15 cellular contexts compared by ENCODE assay signal in the genomic region with DNA sequence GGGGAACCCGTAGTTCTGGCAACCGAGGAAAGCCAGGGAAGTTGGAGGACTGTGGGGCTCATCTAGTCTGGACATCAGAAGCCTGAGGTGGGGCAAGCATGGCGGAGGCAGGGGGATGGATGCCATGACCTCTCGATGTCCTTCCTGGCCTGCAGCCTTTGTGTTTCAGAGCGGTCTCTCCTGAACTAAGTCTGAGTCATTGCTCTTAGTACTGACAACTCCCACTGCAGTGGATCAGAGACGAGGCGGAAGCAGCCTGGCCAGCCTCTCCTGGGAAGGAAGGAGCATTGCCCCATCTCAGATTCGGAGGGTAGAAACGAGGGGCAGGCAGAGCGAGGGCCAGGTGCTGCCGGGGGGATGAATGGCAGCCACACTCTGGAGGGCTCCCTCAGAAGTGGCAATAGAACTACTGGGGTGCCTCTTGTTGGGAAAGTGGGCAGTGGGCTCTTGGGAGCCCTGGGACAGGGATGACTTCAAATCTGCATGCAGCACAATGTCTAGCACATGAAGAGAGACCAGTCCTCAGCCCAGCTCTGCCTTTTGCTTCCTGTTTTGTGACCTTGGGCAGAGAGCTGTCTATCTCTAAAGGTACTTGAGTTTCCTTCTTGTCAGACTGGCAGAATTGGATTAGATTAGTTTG. TPM values are rescaled to one million over a fixed set of nuclear protein-coding genes. Genes with fewer than 3 reads are reported as not detected.
A peak's percentile ranks its signal among the peaks of the same experiment; 100 is the strongest.
DNase-seq lines count a peak whose midpoint lies in the region; ATAC-seq and TF ChIP-seq lines count a peak whose summit lies in the region.
"Had no signal": no experiment of that assay in that cellular context is flagged by ENCODE, and none has a peak within 500 bp of the region (broad histone marks: within the 10 kb centered on the region; RNA-seq: fewer than 3 reads in every experiment).

No MANE protein-coding gene starts in this region.

- H2AK5ac ChIP-seq in IMR-90 (ENCODE audit: low read depth, low read length) = no peak overlapping the region

- H3K27me3 ChIP-seq in IMR-90 (ENCODE audit: control insufficient read depth, insufficient read depth, low read length) = peaks cover 30% of the 10 kb centered on the region

- CTCF ChIA-PET in IMR-90 (lab: Yijun Ruan, JAX) = no interaction called here
- CTCF ChIA-PET in activated CD4-positive, alpha-beta T cell treated with anti-CD3 and anti-CD28 coated beads, Interleukin-2, amount 10 ng/mL, durations not matched to agents 7 days and 5 days (lab: Charles Lee) = interaction anchor here (0.8 kb wide), 1 partner anchor 22 kb away, joined by 4 read pairs; no protein-coding TSS in a partner anchor

- no peak overlapping the region for H3K23ac ChIP-seq in IMR-90 (ENCODE audit: low read depth, low read length)

- H3K4me3 ChIP-seq in IMR-90 (ENCODE audit: insufficient read depth, low read depth, low read length) = no peak overlapping the region
- H3K4me3 ChIP-seq in fibroblast of the aortic adventitia (ENCODE audit: low read depth, low read length) = no peak overlapping the region
- H3K4me3 ChIP-seq: hepatocyte, pancreas had no signal

- H3K56ac ChIP-seq in IMR-90 (ENCODE audit: extremely low read depth, insufficient read depth, low read length) = no peak overlapping the region

- no peak overlapping the region for H3K4me3 Mint-ChIP-seq in activated CD4-positive, alpha-beta T cell treated with anti-CD3 and anti-CD28 coated beads, Interleukin-2, amount 10 ng/mL, durations not matched to agents 7 days and 5 days
- H3K4me3 Mint-ChIP-seq: activated naive CD8-positive, alpha-beta T cell treated with anti-CD3 and anti-CD28 coated beads for 36 hours; T-cell had no signal

- in situ Hi-C loops in IMR-90 (cut with MboI; ENCODE audit: low sequenced_read_pairs) = no loop called here

- H3K27me3 Mint-ChIP-seq in activated CD4-positive, alpha-beta T cell treated with anti-CD3 and anti-CD28 coated beads, Interleukin-2, amount 10 ng/mL, durations not matched to agents 7 days and 5 days = peaks cover 34% of the 10 kb centered on the region

- whole genome bisulfite sequencing in IMR-90 (ENCODE audit: extremely low coverage in 2 of 2, insufficient read length in 1 of 2), 2 experiments = 61% methylated on average over 4 of the region's 11 CpGs; no CpG with 5 or more reads in 1 of the 2 experiments

- intact Hi-C loops in IMR-90 (cut with micrococcal nuclease) = no loop called here

- peaks cover 14% of the 10 kb centered on the region for H3K4me1 Mint-ChIP-seq in activated CD4-positive, alpha-beta T cell treated with anti-CD3 and anti-CD28 coated beads, Interleukin-2, amount 10 ng/mL, durations not matched to agents 7 days and 5 days

- no TSS peak for BruUV-seq in IMR-90 (replicated peaks; lab: Mats Ljungman, UMichigan)

- H3K9me3 ChIP-seq in IMR-90 (ENCODE audit: control insufficient read depth, insufficient read depth, low read length) = no peaks in the 10 kb centered on the region
- H3K9me3 ChIP-seq: pancreas had no signal

- no peak overlapping the region for H2BK15ac ChIP-seq in IMR-90 (ENCODE audit: low read depth, low read length)

- no peak overlapping the region for H3K4me2 ChIP-seq in IMR-90 (ENCODE audit: low read depth, low read length)
- H3K4me2 ChIP-seq: hepatocyte had no signal

- H4K91ac ChIP-seq in IMR-90 (ENCODE audit: insufficient read depth, low read depth, low read length) = no peak overlapping the region

- H2BK5ac ChIP-seq in IMR-90 (ENCODE audit: low read depth, low read length, poor library complexity, severe bottlenecking) = no peak overlapping the region

- TF ChIP-seq CTCF in IMR-90 (conservative IDR thresholded peaks at IDR 0.05; ENCODE audit: low read depth, low read length) (no peak), fibroblast of the aortic adventitia (IDR thresholded peaks at IDR 0.05; ENCODE audit: insufficient read depth, low read length) (no peak)

- no peak overlapping the region for H2BK120ac ChIP-seq in IMR-90 (ENCODE audit: low read depth, low read length)

- H3K4ac ChIP-seq in IMR-90 (ENCODE audit: low read depth, low read length) = no peak overlapping the region

- H3K14ac ChIP-seq in IMR-90 (replicated peaks; ENCODE audit: low read depth, low read length) = no peak overlapping the region

- ATAC-seq in IMR-90 (ENCODE audit: low read depth) = no peak
- ATAC-seq: T-cell had no signal

- H3K9me1 ChIP-seq in IMR-90 (ENCODE audit: insufficient read depth, low read length) = no peaks in the 10 kb centered on the region

- H2AK9ac ChIP-seq in IMR-90 (replicated peaks; ENCODE audit: low read depth, low read length, poor library complexity) = peak overlapping the region; percentile 23

- H3K36me3 ChIP-seq in IMR-90 (ENCODE audit: control insufficient read depth, insufficient read depth, low read length) = no peaks in the 10 kb centered on the region
- H3K36me3 ChIP-seq: pancreas had no signal

- POLR2A ChIA-PET in IMR-90 (lab: Charles Lee; ENCODE audit: unreplicated experiment) = no interaction called here
- POLR2A ChIA-PET in activated CD4-positive, alpha-beta T cell treated with anti-CD3 and anti-CD28 coated beads, Interleukin-2, amount 10 ng/mL, durations not matched to agents 7 days and 5 days (lab: Charles Lee) = no interaction called here

- no peak overlapping the region for H4K8ac ChIP-seq in IMR-90 (ENCODE audit: low read depth in 2 of 2, low read length in 2 of 2)

- peaks cover 8% of the 10 kb centered on the region for H3K4me1 ChIP-seq in IMR-90 (ENCODE audit: control insufficient read depth, insufficient read depth, low read length)

- H3K9ac ChIP-seq in IMR-90 (ENCODE audit: low read depth, low read length) = no peak overlapping the region

- DNase-seq in CD1c-positive myeloid dendritic cell (ENCODE audit: extremely low spot score) = peak; percentile 21
- peak; percentile 37 for DNase-seq in IMR-90
- DNase-seq in T1000 (lab: John Stamatoyannopoulos, UW) = peak; percentile 35
- peak; percentile 73 for DNase-seq in fibroblast of the aortic adventitia (ENCODE audit: low read depth)
- DNase-seq in DMS79 treated with DMSO at 0.1 percent for 48 hours (lab: John Stamatoyannopoulos, UW) = no peak
- no peak for DNase-seq in stimulated activated CD4-positive, alpha-beta T cell treated with anti-CD3 and anti-CD28 coated beads, Interleukin-12 subunit alpha, Interleukin-12 subunit beta, amount 100 ng/mL, for 4 hours
- no peak for DNase-seq in activated CD4-positive, alpha-beta T cell treated with anti-CD3 and anti-CD28 coated beads, Interleukin-2, amount 10 ng/mL, durations not matched to agents 7 days and 5 days
- no peak for DNase-seq in glomerular visceral epithelial cell (ENCODE audit: extremely low spot score)
- DNase-seq: activated naive CD8-positive, alpha-beta T cell treated with anti-CD3 and anti-CD28 coated beads for 36 hours; NCI-H1417 treated with DMSO at 0.1 percent for 48 hours; pancreas; T-cell had no signal

- no peak overlapping the region for H2BK20ac ChIP-seq in IMR-90 (ENCODE audit: low read depth, low read length)

- no peak overlapping the region for H4K5ac ChIP-seq in IMR-90 (ENCODE audit: low read depth, low read length)

- no peak overlapping the region for H3K27ac Mint-ChIP-seq in activated CD4-positive, alpha-beta T cell treated with anti-CD3 and anti-CD28 coated beads, Interleukin-2, amount 10 ng/mL, durations not matched to agents 7 days and 5 days
- H3K27ac Mint-ChIP-seq: activated naive CD8-positive, alpha-beta T cell treated with anti-CD3 and anti-CD28 coated beads for 36 hours had no signal

- TF ChIP-seq POLR2A in IMR-90 (IDR thresholded peaks at IDR 0.05; ENCODE audit: low read depth, low read length) = no peak

- TF ChIP-seq RAD21 in IMR-90 (IDR thresholded peaks at IDR 0.05; ENCODE audit: low read length) = no peak

- H3K18ac ChIP-seq in IMR-90 (ENCODE audit: low read depth, low read length) = no peak overlapping the region

- no peaks in the 10 kb centered on the region for H4K20me1 ChIP-seq in IMR-90 (ENCODE audit: insufficient read depth, low read length)

- no peak overlapping the region for H3K27ac ChIP-seq in IMR-90 (ENCODE audit: insufficient read depth, low read length)
- H3K27ac ChIP-seq: hepatocyte, pancreas had no signal

- H2AFZ ChIP-seq in IMR-90 (replicated peaks; ENCODE audit: low read length, poor library complexity) = peak overlapping the region; percentile 3
- H2AFZ ChIP-seq: hepatocyte had no signal

- no peaks in the 10 kb centered on the region for H3K79me1 ChIP-seq in IMR-90 (ENCODE audit: low read depth in 1 of 2, low read length in 2 of 2)

- no peaks in the 10 kb centered on the region for H3K9me3 Mint-ChIP-seq in activated CD4-positive, alpha-beta T cell treated with anti-CD3 and anti-CD28 coated beads, Interleukin-2, amount 10 ng/mL, durations not matched to agents 7 days and 5 days
- H3K9me3 Mint-ChIP-seq: activated naive CD8-positive, alpha-beta T cell treated with anti-CD3 and anti-CD28 coated beads for 36 hours; T-cell had no signal

- dilution Hi-C loops in IMR-90 (cut with HindIII; ENCODE audit: low sequenced_read_pairs, unreplicated experiment) = no loop called here

- H3K36me3 Mint-ChIP-seq in activated CD4-positive, alpha-beta T cell treated with anti-CD3 and anti-CD28 coated beads, Interleukin-2, amount 10 ng/mL, durations not matched to agents 7 days and 5 days (ENCODE audit: low read depth) = peaks cover 3% of the 10 kb centered on the region
- H3K36me3 Mint-ChIP-seq: activated naive CD8-positive, alpha-beta T cell treated with anti-CD3 and anti-CD28 coated beads for 36 hours had no signal

RNA-seq across cellular contexts. Expression of a gene that starts 3.6 kb away (rescaled TPM):
- not detected in 2 replicates for total RNA-seq in IMR-90 (2012; rRNA removed)
- polyA plus RNA-seq in IMR-90 (2012; rRNA removed) = 0.02 and 0.03 TPM in 2 replicates
- polyA plus RNA-seq in IMR-90 (2012; cell fraction: cytosol; rRNA removed) = 0.01 and 0.02 TPM in 2 replicates
- 0.02 and 0.08 TPM in 2 replicates for polyA plus RNA-seq in IMR-90 (2012; cell fraction: nucleus; rRNA removed; ENCODE audit: low replicate concordance)
- 0.18 TPM in 1 of 2 replicates, not detected in the other for total RNA-seq in fibroblast of the aortic adventitia (ENCODE audit: low replicate concordance)
- total RNA-seq in activated CD4-positive, alpha-beta T cell treated with anti-CD3 and anti-CD28 coated beads, Interleukin-2, amount 10 ng/mL, durations not matched to agents 7 days and 5 days = not detected
- total RNA-seq: activated CD8-positive, alpha-beta memory T cell treated with anti-CD3 and anti-CD28 coated beads for 36 hours; hepatocyte had no signal
- polyA plus RNA-seq: BJ had no signal

RNA-seq across cellular contexts. Expression of a gene that starts 29.3 kb away (rescaled TPM):
- 2,298 and 2,466 TPM in 2 replicates for total RNA-seq in IMR-90 (2012; rRNA removed)
- polyA plus RNA-seq in IMR-90 (2012; rRNA removed) = 2,030 and 2,101 TPM in 2 replicates
- polyA plus RNA-seq in IMR-90 (2012; cell fraction: cytosol; rRNA removed) = 3,418 and 5,498 TPM in 2 replicates
- 579 and 1,052 TPM in 2 replicates for polyA plus RNA-seq in IMR-90 (2012; cell fraction: nucleus; rRNA removed; ENCODE audit: low replicate concordance)
- total RNA-seq in fibroblast of the aortic adventitia (ENCODE audit: low replicate concordance) = 944 and 2,108 TPM in 2 replicates
- total RNA-seq in activated CD4-positive, alpha-beta T cell treated with anti-CD3 and anti-CD28 coated beads, Interleukin-2, amount 10 ng/mL, durations not matched to agents 7 days and 5 days = 1,000 to 10,000 TPM; 1,832 to 1,924 TPM

RNA-seq across cellular contexts. Expression of a gene that starts 31.9 kb away (rescaled TPM):
- 2.5 TPM in 2 replicates for total RNA-seq in IMR-90 (2012; rRNA removed)
- 7.3 and 8.6 TPM in 2 replicates for polyA plus RNA-seq in IMR-90 (2012; rRNA removed)
- polyA plus RNA-seq in IMR-90 (2012; cell fraction: cytosol; rRNA removed) = 4.2 and 4.6 TPM in 2 replicates
- polyA plus RNA-seq in IMR-90 (2012; cell fraction: nucleus; rRNA removed; ENCODE audit: low replicate concordance) = 46.8 and 65.5 TPM in 2 replicates
- 7.0 and 8.0 TPM in 2 replicates for total RNA-seq in fibroblast of the aortic adventitia (ENCODE audit: low replicate concordance)
- total RNA-seq in activated CD4-positive, alpha-beta T cell treated with anti-CD3 and anti-CD28 coated beads, Interleukin-2, amount 10 ng/mL, durations not matched to agents 7 days and 5 days = 10 to 100 TPM; 14.8 to 18.3 TPM

Comparison
In these comparisons a context has a peak if more than half of its experiments do, and no peak if none do; other contexts are left out.
1. DNase-seq: peak in CD1c-positive myeloid dendritic cell (single experiment), IMR-90 (single experiment), T1000 (single experiment) and fibroblast of the aortic adventitia (single experiment); none in DMS79 treated with DMSO at 0.1 percent for 48 hours (single experiment), stimulated activated CD4-positive, alpha-beta T cell treated with anti-CD3 and anti-CD28 coated beads, Interleukin-12 subunit alpha, Interleukin-12 subunit beta, amount 100 ng/mL, for 4 hours (single experiment), activated CD4-positive, alpha-beta T cell treated with anti-CD3 and anti-CD28 coated beads, Interleukin-2, amount 10 ng/mL, durations not matched to agents 7 days and 5 days (single experiment) and glomerular visceral epithelial cell (single experiment).